ENCODE assay signal across 1 cellular context in the genomic region with DNA sequence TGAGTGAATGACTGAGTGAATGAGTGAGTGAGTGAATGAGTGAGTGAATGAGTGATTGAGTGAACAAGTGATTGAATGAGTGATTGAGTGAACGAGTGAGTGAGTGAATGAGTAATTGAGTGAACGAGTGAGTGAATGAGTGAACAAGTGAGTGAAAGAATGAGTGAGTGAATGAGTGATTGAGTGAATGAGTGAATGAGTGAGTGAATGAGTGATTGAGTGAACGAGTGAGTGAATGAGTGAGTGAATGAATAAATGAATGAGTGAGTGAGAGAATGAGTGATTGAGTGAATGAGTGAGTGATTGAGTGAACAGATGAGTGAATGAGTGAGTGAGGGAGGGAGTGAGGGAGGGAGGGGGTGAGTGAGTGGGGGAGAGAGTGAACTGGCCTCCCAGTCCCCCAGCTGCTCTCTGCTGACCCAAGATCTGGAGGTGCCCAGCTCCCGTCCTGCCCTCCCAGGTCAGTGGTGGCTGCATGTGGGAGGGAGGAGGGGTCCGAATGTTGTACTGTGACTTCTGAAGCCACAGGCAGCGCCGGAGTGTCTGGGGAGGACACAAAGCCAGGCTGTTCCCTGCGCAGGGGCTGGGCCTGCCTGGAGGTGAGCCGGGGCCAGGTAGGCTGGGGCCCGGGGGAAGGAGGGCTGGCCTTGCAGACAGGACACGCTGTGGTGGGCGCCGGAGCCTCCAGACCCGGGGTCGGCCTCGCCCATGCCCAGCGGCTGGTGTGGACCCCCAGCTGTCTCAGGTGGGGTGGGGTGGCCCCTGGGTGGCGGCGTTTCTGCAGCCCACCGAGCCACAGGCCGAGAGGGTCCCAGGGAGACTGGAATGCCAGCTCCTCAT.
TF ChIP-seq lines count a peak whose summit lies in the region.

No MANE protein-coding gene starts in this region.

TF ChIP-seq in HepG2, 621 proteins besides CTCF, POLR2A, EP300 and RAD21 (continued from another document and continues in another):
- TF ChIP-seq, protein P1, sequence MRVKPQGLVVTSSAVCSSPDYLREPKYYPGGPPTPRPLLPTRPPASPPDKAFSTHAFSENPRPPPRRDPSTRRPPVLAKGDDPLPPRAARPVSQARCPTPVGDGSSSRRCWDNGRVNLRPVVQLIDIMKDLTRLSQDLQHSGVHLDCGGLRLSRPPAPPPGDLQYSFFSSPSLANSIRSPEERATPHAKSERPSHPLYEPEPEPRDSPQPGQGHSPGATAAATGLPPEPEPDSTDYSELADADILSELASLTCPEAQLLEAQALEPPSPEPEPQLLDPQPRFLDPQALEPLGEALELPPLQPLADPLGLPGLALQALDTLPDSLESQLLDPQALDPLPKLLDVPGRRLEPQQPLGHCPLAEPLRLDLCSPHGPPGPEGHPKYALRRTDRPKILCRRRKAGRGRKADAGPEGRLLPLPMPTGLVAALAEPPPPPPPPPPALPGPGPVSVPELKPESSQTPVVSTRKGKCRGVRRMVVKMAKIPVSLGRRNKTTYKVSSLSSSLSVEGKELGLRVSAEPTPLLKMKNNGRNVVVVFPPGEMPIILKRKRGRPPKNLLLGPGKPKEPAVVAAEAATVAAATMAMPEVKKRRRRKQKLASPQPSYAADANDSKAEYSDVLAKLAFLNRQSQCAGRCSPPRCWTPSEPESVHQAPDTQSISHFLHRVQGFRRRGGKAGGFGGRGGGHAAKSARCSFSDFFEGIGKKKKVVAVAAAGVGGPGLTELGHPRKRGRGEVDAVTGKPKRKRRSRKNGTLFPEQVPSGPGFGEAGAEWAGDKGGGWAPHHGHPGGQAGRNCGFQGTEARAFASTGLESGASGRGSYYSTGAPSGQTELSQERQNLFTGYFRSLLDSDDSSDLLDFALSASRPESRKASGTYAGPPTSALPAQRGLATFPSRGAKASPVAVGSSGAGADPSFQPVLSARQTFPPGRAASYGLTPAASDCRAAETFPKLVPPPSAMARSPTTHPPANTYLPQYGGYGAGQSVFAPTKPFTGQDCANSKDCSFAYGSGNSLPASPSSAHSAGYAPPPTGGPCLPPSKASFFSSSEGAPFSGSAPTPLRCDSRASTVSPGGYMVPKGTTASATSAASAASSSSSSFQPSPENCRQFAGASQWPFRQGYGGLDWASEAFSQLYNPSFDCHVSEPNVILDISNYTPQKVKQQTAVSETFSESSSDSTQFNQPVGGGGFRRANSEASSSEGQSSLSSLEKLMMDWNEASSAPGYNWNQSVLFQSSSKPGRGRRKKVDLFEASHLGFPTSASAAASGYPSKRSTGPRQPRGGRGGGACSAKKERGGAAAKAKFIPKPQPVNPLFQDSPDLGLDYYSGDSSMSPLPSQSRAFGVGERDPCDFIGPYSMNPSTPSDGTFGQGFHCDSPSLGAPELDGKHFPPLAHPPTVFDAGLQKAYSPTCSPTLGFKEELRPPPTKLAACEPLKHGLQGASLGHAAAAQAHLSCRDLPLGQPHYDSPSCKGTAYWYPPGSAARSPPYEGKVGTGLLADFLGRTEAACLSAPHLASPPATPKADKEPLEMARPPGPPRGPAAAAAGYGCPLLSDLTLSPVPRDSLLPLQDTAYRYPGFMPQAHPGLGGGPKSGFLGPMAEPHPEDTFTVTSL (CRISPR knock-in tag; IDR thresholded peaks at IDR 0.05; ENCODE audit: borderline replicate concordance), result no peak
- TF ChIP-seq JARID2 (CRISPR knock-in tag; IDR thresholded peaks at IDR 0.05; ENCODE audit: insufficient replicate concordance) (no peak), CBFB (CRISPR knock-in tag; IDR thresholded peaks at IDR 0.05) (0 out of 2 replicates have a peak, but pooled peaks have one; percentile 23), PLRG1 (conservative IDR thresholded peaks at IDR 0.05) (no peak), NR1H2 (CRISPR knock-in tag; IDR thresholded peaks at IDR 0.05; ENCODE audit: borderline replicate concordance, low read depth) (no peak), ZNF557 (CRISPR knock-in tag; IDR thresholded peaks at IDR 0.05) (no peak), ZNF670 (CRISPR knock-in tag; IDR thresholded peaks at IDR 0.05; ENCODE audit: borderline replicate concordance) (no peak), POLR2AphosphoS2 (IDR thresholded peaks at IDR 0.05; ENCODE audit: low read depth, low read length) (no peak), ZNF75D (CRISPR knock-in tag; IDR thresholded peaks at IDR 0.05; ENCODE audit: borderline replicate concordance) (no peak), ZNF550 (CRISPR knock-in tag; IDR thresholded peaks at IDR 0.05; ENCODE audit: borderline replicate concordance) (no peak), ASH2L (IDR thresholded peaks at IDR 0.05; ENCODE audit: insufficient read length, low read depth, low read length) (peak; percentile 55), ZNF605 (CRISPR knock-in tag; IDR thresholded peaks at IDR 0.05) (no peak; the same call in 1 of the 2 replicates), FOSL1 (CRISPR knock-in tag; IDR thresholded peaks at IDR 0.05; ENCODE audit: borderline replicate concordance) (no peak), ZNF782 (CRISPR knock-in tag; IDR thresholded peaks at IDR 0.05; ENCODE audit: borderline replicate concordance) (0 out of 2 replicates have a peak, but pooled peaks have one; percentile 20), SOX6 (IDR thresholded peaks at IDR 0.05) (no peak), SOX6 (CRISPR knock-in tag; IDR thresholded peaks at IDR 0.05) (0 out of 2 replicates have a peak, but pooled peaks have one; percentile 19), EEA1 (CRISPR knock-in tag; IDR thresholded peaks at IDR 0.05; ENCODE audit: borderline replicate concordance) (no peak)
- TF ChIP-seq, protein P2, sequence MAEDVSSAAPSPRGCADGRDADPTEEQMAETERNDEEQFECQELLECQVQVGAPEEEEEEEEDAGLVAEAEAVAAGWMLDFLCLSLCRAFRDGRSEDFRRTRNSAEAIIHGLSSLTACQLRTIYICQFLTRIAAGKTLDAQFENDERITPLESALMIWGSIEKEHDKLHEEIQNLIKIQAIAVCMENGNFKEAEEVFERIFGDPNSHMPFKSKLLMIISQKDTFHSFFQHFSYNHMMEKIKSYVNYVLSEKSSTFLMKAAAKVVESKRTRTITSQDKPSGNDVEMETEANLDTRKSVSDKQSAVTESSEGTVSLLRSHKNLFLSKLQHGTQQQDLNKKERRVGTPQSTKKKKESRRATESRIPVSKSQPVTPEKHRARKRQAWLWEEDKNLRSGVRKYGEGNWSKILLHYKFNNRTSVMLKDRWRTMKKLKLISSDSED (CRISPR knock-in tag; IDR thresholded peaks at IDR 0.05), result no peak
- TF ChIP-seq, protein P3, sequence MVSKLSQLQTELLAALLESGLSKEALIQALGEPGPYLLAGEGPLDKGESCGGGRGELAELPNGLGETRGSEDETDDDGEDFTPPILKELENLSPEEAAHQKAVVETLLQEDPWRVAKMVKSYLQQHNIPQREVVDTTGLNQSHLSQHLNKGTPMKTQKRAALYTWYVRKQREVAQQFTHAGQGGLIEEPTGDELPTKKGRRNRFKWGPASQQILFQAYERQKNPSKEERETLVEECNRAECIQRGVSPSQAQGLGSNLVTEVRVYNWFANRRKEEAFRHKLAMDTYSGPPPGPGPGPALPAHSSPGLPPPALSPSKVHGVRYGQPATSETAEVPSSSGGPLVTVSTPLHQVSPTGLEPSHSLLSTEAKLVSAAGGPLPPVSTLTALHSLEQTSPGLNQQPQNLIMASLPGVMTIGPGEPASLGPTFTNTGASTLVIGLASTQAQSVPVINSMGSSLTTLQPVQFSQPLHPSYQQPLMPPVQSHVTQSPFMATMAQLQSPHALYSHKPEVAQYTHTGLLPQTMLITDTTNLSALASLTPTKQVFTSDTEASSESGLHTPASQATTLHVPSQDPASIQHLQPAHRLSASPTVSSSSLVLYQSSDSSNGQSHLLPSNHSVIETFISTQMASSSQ (IDR thresholded peaks at IDR 0.05; ENCODE audit: low read depth), result no peak
- TF ChIP-seq, protein P3 (CRISPR knock-in tag; IDR thresholded peaks at IDR 0.05; ENCODE audit: borderline replicate concordance), result peak; percentile 50; the same call in 1 of the 2 replicates
- TF ChIP-seq, protein P4, sequence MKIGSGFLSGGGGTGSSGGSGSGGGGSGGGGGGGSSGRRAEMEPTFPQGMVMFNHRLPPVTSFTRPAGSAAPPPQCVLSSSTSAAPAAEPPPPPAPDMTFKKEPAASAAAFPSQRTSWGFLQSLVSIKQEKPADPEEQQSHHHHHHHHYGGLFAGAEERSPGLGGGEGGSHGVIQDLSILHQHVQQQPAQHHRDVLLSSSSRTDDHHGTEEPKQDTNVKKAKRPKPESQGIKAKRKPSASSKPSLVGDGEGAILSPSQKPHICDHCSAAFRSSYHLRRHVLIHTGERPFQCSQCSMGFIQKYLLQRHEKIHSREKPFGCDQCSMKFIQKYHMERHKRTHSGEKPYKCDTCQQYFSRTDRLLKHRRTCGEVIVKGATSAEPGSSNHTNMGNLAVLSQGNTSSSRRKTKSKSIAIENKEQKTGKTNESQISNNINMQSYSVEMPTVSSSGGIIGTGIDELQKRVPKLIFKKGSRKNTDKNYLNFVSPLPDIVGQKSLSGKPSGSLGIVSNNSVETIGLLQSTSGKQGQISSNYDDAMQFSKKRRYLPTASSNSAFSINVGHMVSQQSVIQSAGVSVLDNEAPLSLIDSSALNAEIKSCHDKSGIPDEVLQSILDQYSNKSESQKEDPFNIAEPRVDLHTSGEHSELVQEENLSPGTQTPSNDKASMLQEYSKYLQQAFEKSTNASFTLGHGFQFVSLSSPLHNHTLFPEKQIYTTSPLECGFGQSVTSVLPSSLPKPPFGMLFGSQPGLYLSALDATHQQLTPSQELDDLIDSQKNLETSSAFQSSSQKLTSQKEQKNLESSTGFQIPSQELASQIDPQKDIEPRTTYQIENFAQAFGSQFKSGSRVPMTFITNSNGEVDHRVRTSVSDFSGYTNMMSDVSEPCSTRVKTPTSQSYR (CRISPR knock-in tag; IDR thresholded peaks at IDR 0.05; ENCODE audit: borderline replicate concordance), result peak; percentile 82
- TF ChIP-seq, protein P5, sequence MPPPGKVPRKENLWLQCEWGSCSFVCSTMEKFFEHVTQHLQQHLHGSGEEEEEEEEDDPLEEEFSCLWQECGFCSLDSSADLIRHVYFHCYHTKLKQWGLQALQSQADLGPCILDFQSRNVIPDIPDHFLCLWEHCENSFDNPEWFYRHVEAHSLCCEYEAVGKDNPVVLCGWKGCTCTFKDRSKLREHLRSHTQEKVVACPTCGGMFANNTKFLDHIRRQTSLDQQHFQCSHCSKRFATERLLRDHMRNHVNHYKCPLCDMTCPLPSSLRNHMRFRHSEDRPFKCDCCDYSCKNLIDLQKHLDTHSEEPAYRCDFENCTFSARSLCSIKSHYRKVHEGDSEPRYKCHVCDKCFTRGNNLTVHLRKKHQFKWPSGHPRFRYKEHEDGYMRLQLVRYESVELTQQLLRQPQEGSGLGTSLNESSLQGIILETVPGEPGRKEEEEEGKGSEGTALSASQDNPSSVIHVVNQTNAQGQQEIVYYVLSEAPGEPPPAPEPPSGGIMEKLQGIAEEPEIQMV (CRISPR knock-in tag; IDR thresholded peaks at IDR 0.05; ENCODE audit: low read depth), result no peak
- TF ChIP-seq, protein P6, sequence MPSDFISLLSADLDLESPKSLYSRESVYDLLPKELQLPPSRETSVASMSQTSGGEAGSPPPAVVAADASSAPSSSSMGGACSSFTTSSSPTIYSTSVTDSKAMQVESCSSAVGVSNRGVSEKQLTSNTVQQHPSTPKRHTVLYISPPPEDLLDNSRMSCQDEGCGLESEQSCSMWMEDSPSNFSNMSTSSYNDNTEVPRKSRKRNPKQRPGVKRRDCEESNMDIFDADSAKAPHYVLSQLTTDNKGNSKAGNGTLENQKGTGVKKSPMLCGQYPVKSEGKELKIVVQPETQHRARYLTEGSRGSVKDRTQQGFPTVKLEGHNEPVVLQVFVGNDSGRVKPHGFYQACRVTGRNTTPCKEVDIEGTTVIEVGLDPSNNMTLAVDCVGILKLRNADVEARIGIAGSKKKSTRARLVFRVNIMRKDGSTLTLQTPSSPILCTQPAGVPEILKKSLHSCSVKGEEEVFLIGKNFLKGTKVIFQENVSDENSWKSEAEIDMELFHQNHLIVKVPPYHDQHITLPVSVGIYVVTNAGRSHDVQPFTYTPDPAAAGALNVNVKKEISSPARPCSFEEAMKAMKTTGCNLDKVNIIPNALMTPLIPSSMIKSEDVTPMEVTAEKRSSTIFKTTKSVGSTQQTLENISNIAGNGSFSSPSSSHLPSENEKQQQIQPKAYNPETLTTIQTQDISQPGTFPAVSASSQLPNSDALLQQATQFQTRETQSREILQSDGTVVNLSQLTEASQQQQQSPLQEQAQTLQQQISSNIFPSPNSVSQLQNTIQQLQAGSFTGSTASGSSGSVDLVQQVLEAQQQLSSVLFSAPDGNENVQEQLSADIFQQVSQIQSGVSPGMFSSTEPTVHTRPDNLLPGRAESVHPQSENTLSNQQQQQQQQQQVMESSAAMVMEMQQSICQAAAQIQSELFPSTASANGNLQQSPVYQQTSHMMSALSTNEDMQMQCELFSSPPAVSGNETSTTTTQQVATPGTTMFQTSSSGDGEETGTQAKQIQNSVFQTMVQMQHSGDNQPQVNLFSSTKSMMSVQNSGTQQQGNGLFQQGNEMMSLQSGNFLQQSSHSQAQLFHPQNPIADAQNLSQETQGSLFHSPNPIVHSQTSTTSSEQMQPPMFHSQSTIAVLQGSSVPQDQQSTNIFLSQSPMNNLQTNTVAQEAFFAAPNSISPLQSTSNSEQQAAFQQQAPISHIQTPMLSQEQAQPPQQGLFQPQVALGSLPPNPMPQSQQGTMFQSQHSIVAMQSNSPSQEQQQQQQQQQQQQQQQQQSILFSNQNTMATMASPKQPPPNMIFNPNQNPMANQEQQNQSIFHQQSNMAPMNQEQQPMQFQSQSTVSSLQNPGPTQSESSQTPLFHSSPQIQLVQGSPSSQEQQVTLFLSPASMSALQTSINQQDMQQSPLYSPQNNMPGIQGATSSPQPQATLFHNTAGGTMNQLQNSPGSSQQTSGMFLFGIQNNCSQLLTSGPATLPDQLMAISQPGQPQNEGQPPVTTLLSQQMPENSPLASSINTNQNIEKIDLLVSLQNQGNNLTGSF (CRISPR knock-in tag; IDR thresholded peaks at IDR 0.05), result no peak
